Comparison of ENCODE assay signal across 1 cellular context in genomic region chr5:143182106-143182505, GRCh38.
TF ChIP-seq lines count a peak whose summit lies in the region.

No MANE protein-coding gene starts in this region.

TF ChIP-seq in IMR-90, 13 proteins besides CTCF, POLR2A, EP300 and RAD21:
- TF ChIP-seq MAFK (IDR thresholded peaks at IDR 0.05; ENCODE audit: low read depth, low read length) (no peak), BHLHE40 (IDR thresholded peaks at IDR 0.05; ENCODE audit: low read depth, low read length) (no peak), NFE2L2 (IDR thresholded peaks at IDR 0.05; ENCODE audit: low read depth, low read length) (no peak), SMC3 (IDR thresholded peaks at IDR 0.05; ENCODE audit: low read depth, low read length) (no peak), ELK1 (IDR thresholded peaks at IDR 0.05; ENCODE audit: borderline replicate concordance, low read depth, low read length) (no peak)
